Comparison of ENCODE assay signal across 24 cellular contexts in the genomic region with DNA sequence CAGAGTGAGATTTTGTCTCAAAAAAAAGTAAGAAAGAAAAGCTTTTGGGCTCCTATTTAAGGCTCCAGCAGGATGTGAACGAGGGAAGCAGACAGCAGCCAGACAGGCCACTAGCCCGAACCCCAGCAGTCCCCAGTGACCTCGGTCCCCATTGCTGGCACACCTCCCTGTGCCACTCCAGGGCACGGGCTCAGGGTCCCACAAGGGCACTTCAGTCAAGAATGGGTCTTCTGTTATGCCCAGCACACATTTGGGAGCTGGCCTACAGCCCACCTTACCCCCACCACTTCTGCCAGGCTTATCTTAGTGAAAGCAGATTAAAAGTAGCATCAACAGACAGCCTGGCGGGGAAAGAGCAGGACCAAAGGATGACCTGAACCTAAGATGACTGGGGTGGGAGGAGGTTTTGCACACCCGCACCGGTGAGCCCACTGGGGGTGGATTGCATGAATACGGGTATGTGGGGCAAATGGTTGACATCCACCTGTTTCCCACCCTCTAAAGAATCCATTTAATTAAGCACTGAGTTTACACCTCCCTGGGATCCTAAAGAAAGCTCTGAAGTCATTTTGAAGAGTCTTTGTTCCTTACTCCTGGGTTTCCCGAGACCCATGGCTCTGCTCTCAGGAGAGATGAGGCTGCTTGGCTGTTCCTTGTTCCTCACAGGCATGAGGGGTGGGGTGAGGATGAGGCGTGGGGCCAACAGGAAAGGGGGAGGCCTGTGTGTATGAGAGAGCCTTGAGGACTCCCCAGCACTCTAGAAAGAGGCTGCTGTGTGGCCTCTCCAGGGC. TPM values are rescaled to one million over a fixed set of nuclear protein-coding genes. Genes with fewer than 3 reads are reported as not detected.
A peak's percentile ranks its signal among the peaks of the same experiment; 100 is the strongest.
DNase-seq lines count a peak whose midpoint lies in the region; ATAC-seq and TF ChIP-seq lines count a peak whose summit lies in the region.
"Had no signal": no experiment of that assay in that cellular context is flagged by ENCODE, and none has a peak within 500 bp of the region (broad histone marks: within the 10 kb centered on the region; RNA-seq: fewer than 3 reads in every experiment).

No MANE protein-coding gene starts in this region.

- no peak overlapping the region for H4K8ac ChIP-seq in mesenchymal stem cell (ENCODE audit: low read length)

- TF ChIP-seq POLR2A in breast epithelium (IDR thresholded peaks at IDR 0.05), result no peak
- no peak for TF ChIP-seq POLR2A in NB4 (IDR thresholded peaks at IDR 0.05; ENCODE audit: extremely low read depth, insufficient read length)
- TF ChIP-seq POLR2A in suprapubic skin (IDR thresholded peaks at IDR 0.05), result no peak
- TF ChIP-seq POLR2A in right lobe of liver (IDR thresholded peaks at IDR 0.05), result no peak

- H3K4me1 Mint-ChIP-seq in MCF 10A (ENCODE audit: insufficient read depth, unreplicated experiment), result peaks cover 10% of the 10 kb centered on the region
- H3K4me1 Mint-ChIP-seq: CD8-positive, alpha-beta memory T cell had no signal

- no peak overlapping the region for H2AK5ac ChIP-seq in mesenchymal stem cell (ENCODE audit: low read length, severe bottlenecking)

- ATAC-seq in right lobe of liver, result no peak

- H2BK15ac ChIP-seq in mesenchymal stem cell (ENCODE audit: low read depth, poor library complexity, severe bottlenecking), result peak overlapping the region; percentile 40

- H2BK12ac ChIP-seq in mesenchymal stem cell (ENCODE audit: low read length in 2 of 2), result peak overlapping the region in 1 of 2 experiments; percentile 10

- H3K36me3 ChIP-seq in breast epithelium (no peaks in the 10 kb centered on the region), mesenchymal stem cell (ENCODE audit: control insufficient read depth in 1 of 2, insufficient read depth in 2 of 2, low read depth in 1 of 2, low read length in 2 of 2) (peaks cover 0 to 31% of the 10 kb centered on the region in 2 experiments), suprapubic skin (no peaks in the 10 kb centered on the region), right lobe of liver (no peaks in the 10 kb centered on the region)

- H3K9me3 ChIP-seq in breast epithelium, result no peaks in the 10 kb centered on the region
- no peaks in the 10 kb centered on the region for H3K9me3 ChIP-seq in mesenchymal stem cell (ENCODE audit: control insufficient read depth, low read length)
- no peaks in the 10 kb centered on the region for H3K9me3 ChIP-seq in suprapubic skin
- no peaks in the 10 kb centered on the region for H3K9me3 ChIP-seq in right lobe of liver
- H3K9me3 ChIP-seq: SK-N-SH had no signal

- H3K4me3 Mint-ChIP-seq in MCF 10A (ENCODE audit: unreplicated experiment), result no peak overlapping the region
- H3K4me3 Mint-ChIP-seq: CD8-positive, alpha-beta memory T cell had no signal

- no peak overlapping the region for H4K91ac ChIP-seq in mesenchymal stem cell (ENCODE audit: low read length)

- POLR2A ChIA-PET in MCF 10A (lab: Yijun Ruan, JAX), result interaction anchor here (0.7 to 0.9 kb wide), 2 partner anchors 9 to 241 kb away, joined by 3 read pairs; no protein-coding TSS in a partner anchor

- CTCF ChIA-PET in MCF 10A (lab: Yijun Ruan, JAX), result interaction anchor here (0.6 to 2.8 kb wide), 8 partner anchors 9 to 1078 kb away, joined by 3 to 25 read pairs (median 4); no protein-coding TSS in a partner anchor

- H3K4me3 ChIP-seq in breast epithelium (peak overlapping the region in 1 of 3 donors; percentile 65), NB4 (ENCODE audit: low read depth, low read length) (no peak overlapping the region), mesenchymal stem cell (ENCODE audit: insufficient read depth in 1 of 2, low read depth in 1 of 2, low read length in 2 of 2) (no peak overlapping the region), suprapubic skin (no peak overlapping the region), right lobe of liver (no peak overlapping the region)

- H3K79me1 ChIP-seq in mesenchymal stem cell (replicated peaks; ENCODE audit: low read length, poor library complexity, severe bottlenecking), result no peaks in the 10 kb centered on the region

- no peak for TF ChIP-seq EP300 in suprapubic skin (IDR thresholded peaks at IDR 0.05)

- no peak overlapping the region for H3K18ac ChIP-seq in mesenchymal stem cell (ENCODE audit: low read depth in 1 of 2, low read length in 2 of 2)

- H3K27me3 Mint-ChIP-seq in MCF 10A (ENCODE audit: insufficient read depth, unreplicated experiment), result no peaks in the 10 kb centered on the region

- no peak overlapping the region for H3K14ac ChIP-seq in mesenchymal stem cell (ENCODE audit: low read length in 2 of 2)

- no peak overlapping the region for H3K27ac Mint-ChIP-seq in MCF 10A (ENCODE audit: low read depth, unreplicated experiment)

- no peak overlapping the region for H3K4me2 ChIP-seq in mesenchymal stem cell (ENCODE audit: low read length, poor library complexity, severe bottlenecking)
- H3K4me2 ChIP-seq: SK-N-SH had no signal

- no peaks in the 10 kb centered on the region for H3K36me3 Mint-ChIP-seq in MCF 10A (ENCODE audit: insufficient read depth, unreplicated experiment)
- H3K36me3 Mint-ChIP-seq: CD8-positive, alpha-beta memory T cell had no signal

- H2BK120ac ChIP-seq in mesenchymal stem cell (ENCODE audit: low read depth, low read length), result no peak overlapping the region

- BruUV-seq in MCF 10A (replicated peaks; lab: Mats Ljungman, UMichigan), result no TSS peak

- H2BK5ac ChIP-seq in mesenchymal stem cell (ENCODE audit: low read depth, low read length, poor library complexity, severe bottlenecking), result no peak overlapping the region

- TF ChIP-seq CTCF in breast epithelium (IDR thresholded peaks at IDR 0.05) (no peak), MCF 10A (IDR thresholded peaks at IDR 0.05; ENCODE audit: unreplicated experiment) (no peak), NB4 (IDR thresholded peaks at IDR 0.05; ENCODE audit: low read depth, low read length) (no peak), suprapubic skin (IDR thresholded peaks at IDR 0.05) (no peak), right lobe of liver (IDR thresholded peaks at IDR 0.05) (no peak)

- DNase-seq in breast epithelium (ENCODE audit: low spot score in 2 of 2), result peak in 1 of 2 donors; percentile 40
- DNase-seq in MCF 10A (ENCODE audit: unreplicated experiment), result no peak
- DNase-seq in NB4 (ENCODE audit: low read depth), result peak; percentile 44
- no peak for DNase-seq in mesenchymal stem cell
- DNase-seq in suprapubic skin (ENCODE audit: low spot score in 2 of 2), result peak in 1 of 2 donors; percentile 54
- no peak for DNase-seq in middle frontal gyrus (ENCODE audit: extremely low spot score, low spot score)
- DNase-seq in activated T-cell treated with anti-CD3 and anti-CD28 coated beads, Interleukin-2, amount 50 U/mL, for 1 hour, result no peak
- no peak for DNase-seq in right lobe of liver
- DNase-seq: CD8-positive, alpha-beta memory T cell; DMS79; Kasumi-1; MM.1S; NCI-H1105; NCI-H2081; NCI-H2171 treated with DMSO at 0.1 percent for 48 hours; NCI-H446; NCI-H69; NK-92 treated with Interleukin-12 subunit alpha and Interleukin-12 subunit beta, amount 100 ng/mL, for 24 hours; SHP77 treated with DMSO at 0.1 percent for 48 hours had no signal

- 86% methylated on average over 10 of the region's 10 CpGs for WGBS in mesenchymal stem cell
- WGBS in suprapubic skin, result 68% methylated on average over 9 of the region's 10 CpGs
- WGBS in right lobe of liver (ENCODE audit: insufficient coverage, low coverage, low lambda C conversion rate, missing lambda C conversion rate), result 77% methylated on average over 6 of the region's 10 CpGs

- no peaks in the 10 kb centered on the region for H3K4me1 ChIP-seq in breast epithelium
- H3K4me1 ChIP-seq in mesenchymal stem cell (ENCODE audit: control insufficient read depth, insufficient read depth, low read depth, low read length), result peaks cover 13% of the 10 kb centered on the region
- H3K4me1 ChIP-seq in suprapubic skin, result peaks cover 22% of the 10 kb centered on the region
- H3K4me1 ChIP-seq in right lobe of liver, result no peaks in the 10 kb centered on the region

- no peak overlapping the region for H3K23ac ChIP-seq in mesenchymal stem cell (ENCODE audit: low read length in 2 of 2)

- H3K9me3 Mint-ChIP-seq in MCF 10A (ENCODE audit: unreplicated experiment), result no peaks in the 10 kb centered on the region
- H3K9me3 Mint-ChIP-seq: CD8-positive, alpha-beta memory T cell had no signal

- peak overlapping the region; percentile 11 for H3K9ac ChIP-seq in mesenchymal stem cell (ENCODE audit: low read length)
- H3K9ac ChIP-seq: SK-N-SH had no signal

- H3K27ac ChIP-seq in breast epithelium (peak overlapping the region; percentile 86 to 93), mesenchymal stem cell (ENCODE audit: low read length, poor library complexity, severe bottlenecking) (no peak overlapping the region), suprapubic skin (peak overlapping the region; percentile 34), right lobe of liver (no peak overlapping the region)

- H3K27me3 ChIP-seq in breast epithelium, result no peaks in the 10 kb centered on the region
- H3K27me3 ChIP-seq in mesenchymal stem cell (ENCODE audit: control insufficient read depth in 1 of 2, insufficient read depth in 1 of 2, low read length in 2 of 2), result no peaks in the 10 kb centered on the region
- no peaks in the 10 kb centered on the region for H3K27me3 ChIP-seq in suprapubic skin
- H3K27me3 ChIP-seq in right lobe of liver, result no peaks in the 10 kb centered on the region

- no peak overlapping the region for H2AFZ ChIP-seq in mesenchymal stem cell (ENCODE audit: low read depth, low read length)

- intact Hi-C loops in breast epithelium (cut with DNase I; ENCODE audit: low total_unique reads), result no loop called here
- intact Hi-C loops in MCF 10A (cut with micrococcal nuclease), result no loop called here
- intact Hi-C loops in right lobe of liver (cut with DNase I), result no loop called here

- peak overlapping the region in 1 of 2 experiments; percentile 35 for H3K4ac ChIP-seq in mesenchymal stem cell (ENCODE audit: low read depth in 1 of 2, low read length in 2 of 2)

RNA-seq across cellular contexts. Expression of a gene that starts 4.7 kb away (rescaled TPM):
- total RNA-seq in breast epithelium (100 to 1,000 TPM in 2 of 3 donors, 10 to 100 TPM in 1; 14.2 to 638 (median 426) TPM), MCF 10A (2022) (0.75 and 0.88 TPM in 2 replicates), suprapubic skin (100 to 1,000 TPM; 100 to 257 (median 128) TPM), right lobe of liver (100 to 1,000 TPM in 3 of 6 experiments, 10 to 100 TPM in 2, 1 to 10 TPM in 1; 2.8 to 397 (median 219) TPM)
- 2.1 TPM for polyA plus RNA-seq in mesenchymal stem cell (2013, experiment 1 of 2)
- polyA plus RNA-seq in mesenchymal stem cell (2013, experiment 2 of 2), result 2.4 TPM
- total RNA-seq: CD8-positive, alpha-beta memory T cell; H4; OCI-LY7 had no signal
- polyA plus RNA-seq: CD8-positive, alpha-beta memory T cell; SK-N-SH had no signal

RNA-seq across cellular contexts. Expression of a gene that starts 6.2 kb away (rescaled TPM):
- total RNA-seq in breast epithelium, result under 1 TPM in 1 of 3 donors, not detected in 2; 0.66 TPM
- total RNA-seq in MCF 10A (2022), result not detected in 2 replicates
- 0.58 TPM for polyA plus RNA-seq in mesenchymal stem cell (2013, experiment 1 of 2)
- 0.75 TPM for polyA plus RNA-seq in mesenchymal stem cell (2013, experiment 2 of 2)
- under 1 TPM in 1 of 4 donors, not detected in 3; 0.26 TPM for total RNA-seq in suprapubic skin
- under 1 TPM in 1 of 6 experiments, not detected in 5; 0.12 TPM for total RNA-seq in right lobe of liver
- total RNA-seq: CD8-positive, alpha-beta memory T cell; H4; HT1080; OCI-LY7 had no signal
- polyA plus RNA-seq: BJ; CD8-positive, alpha-beta memory T cell had no signal

RNA-seq across cellular contexts. Expression of a gene that starts 47.7 kb away (rescaled TPM):
- total RNA-seq in breast epithelium (10 to 100 TPM in 1 of 3 donors, 1 to 10 TPM in 1, not detected in 1; 5.1 to 15.2 TPM), MCF 10A (2022) (not detected in 2 replicates), suprapubic skin (under 1 TPM in 3 of 4 donors, not detected in 1; 0.23 to 0.68 (median 0.32) TPM), right lobe of liver (under 1 TPM in 3 of 6 experiments, not detected in 3; 0.46 to 0.61 (median 0.46) TPM)
- under 0.01 TPM for polyA plus RNA-seq in mesenchymal stem cell (2013, experiment 1 of 2)
- polyA plus RNA-seq in mesenchymal stem cell (2013, experiment 2 of 2), result not detected
- total RNA-seq: H4, HT1080 had no signal
- polyA plus RNA-seq: BJ; CD8-positive, alpha-beta memory T cell; SK-N-SH had no signal

RNA-seq across cellular contexts. Expression of a gene that starts 54.3 kb away (rescaled TPM):
- total RNA-seq in breast epithelium, result 10 to 100 TPM in 1 of 3 donors, 1 to 10 TPM in 1, under 1 TPM in 1; 0.64 to 14.5 (median 5.2) TPM
- total RNA-seq in MCF 10A (2022), result 0.26 and 0.34 TPM in 2 replicates
- 8.4 TPM for polyA plus RNA-seq in mesenchymal stem cell (2013, experiment 1 of 2)
- 9.3 TPM for polyA plus RNA-seq in mesenchymal stem cell (2013, experiment 2 of 2)
- 1 to 10 TPM; 3.4 to 8.2 (median 5.6) TPM for total RNA-seq in suprapubic skin
- total RNA-seq in right lobe of liver, result under 1 TPM in 5 of 6 experiments, not detected in 1; 0.31 to 0.78 (median 0.39) TPM
- total RNA-seq: CD8-positive, alpha-beta memory T cell; OCI-LY7 had no signal
- polyA plus RNA-seq: CD8-positive, alpha-beta memory T cell had no signal

Comparison
In these comparisons a context has a peak if more than half of its experiments do, and no peak if none do; other contexts are left out.
1. H3K27ac ChIP-seq: peak in breast epithelium (2 of 2) and suprapubic skin (single experiment); none in mesenchymal stem cell (single experiment) and right lobe of liver (0 of 3).